In the genomic region with DNA sequence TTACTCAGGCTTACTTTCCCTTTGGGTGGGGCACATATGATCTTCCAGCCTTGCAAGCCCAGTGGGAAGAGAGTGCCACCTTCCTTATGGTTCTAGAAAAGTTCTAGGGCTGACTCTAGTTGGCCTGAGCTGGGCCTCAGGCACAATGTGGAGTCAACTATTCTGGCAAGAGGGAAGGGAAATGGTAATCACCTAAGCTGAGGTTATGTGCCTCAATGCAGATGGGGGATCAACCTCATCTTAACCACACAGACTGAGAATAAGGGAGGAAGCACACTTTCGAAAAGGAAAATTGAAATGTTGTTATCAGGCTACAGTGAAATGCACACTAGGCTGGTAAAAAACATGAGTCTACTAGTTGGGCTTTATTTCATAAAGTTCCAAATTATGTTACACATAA, we compare ENCODE assay signal across 19 cellular contexts.
DNase-seq lines count a peak whose midpoint lies in the region; ATAC-seq, FAIRE-seq and TF ChIP-seq lines count a peak whose summit lies in the region.
"Had no signal": no experiment of that assay in that cellular context is flagged by ENCODE, and none has a peak within 500 bp of the region (broad histone marks: within the 10 kb centered on the region; RNA-seq: fewer than 3 reads in every experiment).

No MANE protein-coding gene starts in this region.

- H3K4me1 Mint-ChIP-seq in nephron: peaks cover 5% of the 10 kb centered on the region
- H3K4me1 Mint-ChIP-seq: CD14-positive monocyte; CD4-positive, alpha-beta memory T cell had no signal

- H3K27me3 ChIP-seq in GM12878 (replicated peaks in 1 of 2; ENCODE audit: control insufficient read depth in 2 of 2, insufficient read depth in 2 of 2, low read length in 1 of 2): no peaks in the 10 kb centered on the region
- peaks cover 3% of the 10 kb centered on the region for H3K27me3 ChIP-seq in mammary epithelial cell (ENCODE audit: insufficient read depth, low read length)
- H3K27me3 ChIP-seq: BLaER1 had no signal

- BruUV-seq in GM12878 (replicated peaks; lab: Mats Ljungman, UMichigan) (no TSS peak), mammary epithelial cell (replicated peaks; lab: Mats Ljungman, UMichigan) (no TSS peak)

- no peaks in the 10 kb centered on the region for H3K36me3 ChIP-seq in GM12878 (ENCODE audit: control insufficient read depth in 2 of 2, insufficient read depth in 2 of 2, low read length in 1 of 2)
- no peaks in the 10 kb centered on the region for H3K36me3 ChIP-seq in mammary epithelial cell (ENCODE audit: insufficient read depth, low read length)
- H3K36me3 ChIP-seq: BLaER1 had no signal

- peaks cover 4% of the 10 kb centered on the region for H3K9me3 Mint-ChIP-seq in nephron

- H3K79me2 ChIP-seq in GM12878 (ENCODE audit: control insufficient read depth, insufficient read depth, low read length): no peaks in the 10 kb centered on the region
- H3K79me2 ChIP-seq in mammary epithelial cell (ENCODE audit: insufficient read depth, low read length): no peaks in the 10 kb centered on the region

- FAIRE-seq in GM12891 (lab: Jason Lieb, UNC) (peak; percentile 47), GM12878 (lab: Jason Lieb, UNC) (no peak)
- FAIRE-seq: GM19239, H1 had no signal

- H3K4me2 ChIP-seq in GM12878 (ENCODE audit: control insufficient read depth, insufficient read depth) (no peak overlapping the region), mammary epithelial cell (ENCODE audit: insufficient read depth, low read depth, low read length) (no peak overlapping the region)
- H3K4me2 ChIP-seq: BLaER1 had no signal

- H3K36me3 Mint-ChIP-seq in nephron (ENCODE audit: low read depth): no peaks in the 10 kb centered on the region
- H3K36me3 Mint-ChIP-seq: CD14-positive monocyte; CD4-positive, alpha-beta memory T cell had no signal

- H4K20me1 ChIP-seq in GM12878 (ENCODE audit: control insufficient read depth, insufficient read depth) (no peaks in the 10 kb centered on the region), mammary epithelial cell (ENCODE audit: insufficient read depth, low read length) (no peaks in the 10 kb centered on the region)
- H4K20me1 ChIP-seq: BLaER1 had no signal

- H3K9ac ChIP-seq in GM12878 (ENCODE audit: control insufficient read depth, insufficient read depth, low read length) (no peak overlapping the region), mammary epithelial cell (ENCODE audit: insufficient read depth, low read length) (no peak overlapping the region)
- H3K9ac ChIP-seq: BLaER1 had no signal

- in situ Hi-C loops in GM12878 (cut with MboI): no loop called here
- in situ Hi-C loops in mammary epithelial cell (cut with MboI; ENCODE audit: low sequenced_read_pairs in 2 of 2): no loop called here

- 42% methylated on average over 1 of the region's 1 CpG for WGBS in GM12878 (ENCODE audit: insufficient coverage, insufficient replicate concordance, low lambda C conversion rate, missing lambda C conversion rate)
- WGBS in mammary epithelial cell (ENCODE audit: low coverage, missing lambda C conversion rate): 43% methylated on average over 1 of the region's 1 CpG

- H3K4me3 Mint-ChIP-seq in nephron: no peak overlapping the region
- H3K4me3 Mint-ChIP-seq: CD14-positive monocyte; CD4-positive, alpha-beta memory T cell; H9 had no signal

- RAD21 ChIA-PET in GM12878 (lab: Charles Lee; ENCODE audit: unreplicated experiment): interaction anchor here (1.1 kb wide), 1 partner anchor 18 kb away, joined by 3 read pairs; no protein-coding TSS in a partner anchor

- CTCF ChIA-PET in GM12878 (lab: Yijun Ruan, JAX): interaction anchor here (1.1 kb wide), 1 partner anchor 8 kb away, joined by 3 read pairs; no protein-coding TSS in a partner anchor
- CTCF ChIA-PET in mammary epithelial cell (lab: Charles Lee; ENCODE audit: low non-redundant PET): no interaction called here

- H3K27ac Mint-ChIP-seq in nephron: peak overlapping the region; percentile 43 to 89 (median 81)
- H3K27ac Mint-ChIP-seq: CD14-positive monocyte; CD4-positive, alpha-beta memory T cell had no signal

- intact Hi-C loops in GM12878 (cut with micrococcal nuclease; ENCODE audit: unreplicated experiment): no loop called here
- intact Hi-C loops in mammary epithelial cell (cut with micrococcal nuclease): no loop called here

- no peaks in the 10 kb centered on the region for H3K9me3 ChIP-seq in GM12878 (replicated peaks; ENCODE audit: control insufficient read depth, insufficient read depth, low read length)
- H3K9me3 ChIP-seq in mammary epithelial cell (replicated peaks; ENCODE audit: insufficient read depth, low read length): no peaks in the 10 kb centered on the region

- no peak for TF ChIP-seq CTCF in GM12878 (IDR thresholded peaks at IDR 0.05 in 2 of 3, conservative IDR thresholded peaks at IDR 0.05 in 1 of 3; ENCODE audit: control insufficient read depth in 2 of 3, extremely low read depth in 1 of 3, insufficient read depth in 1 of 3, low read depth in 3 of 3, low read length in 3 of 3)
- no peak for TF ChIP-seq CTCF in nephron (IDR thresholded peaks at IDR 0.05; ENCODE audit: unreplicated experiment in 3 of 3)
- no peak for TF ChIP-seq CTCF in mammary epithelial cell (conservative IDR thresholded peaks at IDR 0.05 in 1 of 2, IDR thresholded peaks at IDR 0.05 in 1 of 2; ENCODE audit: extremely low read depth in 1 of 2, insufficient read depth in 1 of 2, low read depth in 1 of 2, low read length in 2 of 2)

- H3K27ac ChIP-seq in GM12878 (ENCODE audit: control insufficient read depth, insufficient read depth) (no peak overlapping the region), mammary epithelial cell (ENCODE audit: insufficient read depth, low read depth, low read length) (no peak overlapping the region)
- H3K27ac ChIP-seq: BLaER1, HL-60 had no signal

- TF ChIP-seq POLR2A in GM12891 (IDR thresholded peaks at IDR 0.05; ENCODE audit: low read depth, low read length) (no peak), GM12878 (IDR thresholded peaks at IDR 0.05; ENCODE audit: low read depth, low read length) (no peak)

- ATAC-seq in HG03575 (IDR thresholded peaks at IDR 0.05; ENCODE audit: extremely low read depth, insufficient number of reproducible peaks, low FRiP score, unreplicated experiment): peak; percentile 57
- no peak for ATAC-seq in GM12878
- ATAC-seq in stimulated activated naive CD8-positive, alpha-beta T cell treated with anti-CD3 and anti-CD28 coated beads, Interleukin-15, Interleukin-2, amounts not matched to agents 100 U/mL and 50 U/mL, for 24 hours: no peak

- dilution Hi-C loops in mammary epithelial cell (cut with HindIII; ENCODE audit: low sequenced_read_pairs): no loop called here

- H3K27me3 Mint-ChIP-seq in nephron (ENCODE audit: low read depth): no peaks in the 10 kb centered on the region
- H3K27me3 Mint-ChIP-seq: CD4-positive, alpha-beta memory T cell had no signal

- SMC1A ChIA-PET in GM12878 (lab: Charles Lee; ENCODE audit: uncharacterized antibody, unreplicated experiment): interaction anchor here (0.8 to 1.9 kb wide), 3 partner anchors 9 to 29 kb away, joined by 3 to 7 read pairs (median 4); no protein-coding TSS in a partner anchor

- no peak overlapping the region for H2AFZ ChIP-seq in GM12878 (ENCODE audit: control insufficient read depth, low read depth, low read length)
- no peak overlapping the region for H2AFZ ChIP-seq in mammary epithelial cell (ENCODE audit: low read depth, low read length)

- H3K4me3 ChIP-seq in GM12878 (no peak overlapping the region), mammary epithelial cell (replicated peaks in 1 of 3; ENCODE audit: insufficient read depth in 1 of 3, low read depth in 2 of 3, low read length in 3 of 3) (no peak overlapping the region)
- H3K4me3 ChIP-seq: BLaER1 had no signal

- TF ChIP-seq RAD21 in GM12878 (IDR thresholded peaks at IDR 0.05; ENCODE audit: insufficient read depth, low read depth, low read length): no peak

- POLR2A ChIA-PET in GM12878 (lab: Charles Lee): interaction anchor here (0.6 kb wide), 1 partner anchor 876 kb away, joined by 8 read pairs; no protein-coding TSS in a partner anchor

- TF ChIP-seq EP300 in GM12878 (IDR thresholded peaks at IDR 0.05; ENCODE audit: borderline replicate concordance in 1 of 2, control insufficient read depth in 1 of 2, low read depth in 2 of 2, low read length in 2 of 2): no peak

- DNase-seq in GM12891 (ENCODE audit: insufficient read length, low spot score): no peak
- no peak for DNase-seq in GM12878 (ENCODE audit: low read depth, low spot score)
- DNase-seq in retina: no peak
- no peak for DNase-seq in mammary epithelial cell
- DNase-seq in stimulated activated naive CD8-positive, alpha-beta T cell treated with anti-CD3 and anti-CD28 coated beads, Interleukin-15, Interleukin-2, amounts not matched to agents 100 U/mL and 50 U/mL, for 24 hours: no peak
- DNase-seq: 8988T; CD4-positive, alpha-beta memory T cell; DMS153; DMS79; GDM1; H9; IMR-90 had no signal

- H3K4me1 ChIP-seq in GM12878 (ENCODE audit: control insufficient read depth, insufficient read depth, low read length) (no peaks in the 10 kb centered on the region), mammary epithelial cell (ENCODE audit: insufficient read depth, low read length) (no peaks in the 10 kb centered on the region)
- H3K4me1 ChIP-seq: BLaER1 had no signal

TF ChIP-seq in GM12891, 5 proteins besides CTCF, POLR2A, EP300 and RAD21:
- peak; percentile 24; the same call in 1 of the 2 replicates for TF ChIP-seq SPI1 (IDR thresholded peaks at IDR 0.05; ENCODE audit: low read depth, low read length)
- no peak for TF ChIP-seq POLR2AphosphoS5 (IDR thresholded peaks at IDR 0.05; ENCODE audit: low read depth, low read length)

TF ChIP-seq in GM12878, 131 proteins besides CTCF, POLR2A, EP300 and RAD21:
- no peak for TF ChIP-seq MXI1 (IDR thresholded peaks at IDR 0.05; ENCODE audit: low read depth, low read length)
- peak; percentile 33; the same call in 1 of the 2 replicates for TF ChIP-seq RUNX3 (IDR thresholded peaks at IDR 0.05; ENCODE audit: low read length)
TF ChIP-seq in GM12878: peak in this region for 1.
